In the genomic region with DNA sequence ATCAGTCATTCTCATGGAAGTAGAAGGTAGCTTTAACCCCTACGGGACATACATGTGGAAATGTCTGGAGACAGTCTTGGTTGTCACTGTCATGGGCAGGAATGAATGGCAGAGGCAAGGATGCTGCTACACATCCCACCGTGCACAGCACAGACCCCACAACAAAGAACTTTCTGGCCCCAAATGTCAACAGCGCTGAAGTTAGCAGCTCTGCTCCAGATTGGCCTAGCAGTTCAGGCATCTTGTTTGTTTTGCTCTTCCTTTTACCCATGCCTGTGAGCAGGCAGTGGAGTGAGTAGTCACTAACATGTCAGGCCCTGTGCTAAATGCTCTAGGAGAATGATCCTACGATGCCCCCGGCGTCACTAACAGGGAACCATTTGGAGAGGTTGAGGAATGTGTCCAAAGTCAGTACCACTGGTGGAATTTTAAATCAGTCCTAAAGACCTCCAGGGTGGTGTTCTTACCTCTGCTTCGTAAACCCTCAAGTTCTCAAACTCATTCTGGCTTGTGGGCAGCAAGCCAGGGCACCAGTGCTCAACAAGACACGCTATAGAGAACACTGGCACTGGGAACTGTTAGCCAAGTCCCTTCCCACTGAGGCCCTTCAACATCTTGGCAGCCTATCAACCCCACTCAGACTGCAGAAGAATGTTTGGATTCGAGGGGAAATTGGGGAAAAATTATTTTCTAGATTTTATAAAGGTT, we compare ENCODE assay signal across 1 cellular context.
TF ChIP-seq lines count a peak whose summit lies in the region.

No MANE protein-coding gene starts in this region.

TF ChIP-seq in IMR-90, 13 proteins besides CTCF, POLR2A, EP300 and RAD21:
- no peak for TF ChIP-seq CEBPB (IDR thresholded peaks at IDR 0.05; ENCODE audit: low read depth, low read length)
- TF ChIP-seq MAZ (IDR thresholded peaks at IDR 0.05; ENCODE audit: borderline replicate concordance, low read depth, low read length) = no peak
- TF ChIP-seq FOS (IDR thresholded peaks at IDR 0.05; ENCODE audit: low read depth, low read length) = no peak
- TF ChIP-seq ELK1 (IDR thresholded peaks at IDR 0.05; ENCODE audit: borderline replicate concordance, low read depth, low read length) = no peak
- TF ChIP-seq, protein P1, sequence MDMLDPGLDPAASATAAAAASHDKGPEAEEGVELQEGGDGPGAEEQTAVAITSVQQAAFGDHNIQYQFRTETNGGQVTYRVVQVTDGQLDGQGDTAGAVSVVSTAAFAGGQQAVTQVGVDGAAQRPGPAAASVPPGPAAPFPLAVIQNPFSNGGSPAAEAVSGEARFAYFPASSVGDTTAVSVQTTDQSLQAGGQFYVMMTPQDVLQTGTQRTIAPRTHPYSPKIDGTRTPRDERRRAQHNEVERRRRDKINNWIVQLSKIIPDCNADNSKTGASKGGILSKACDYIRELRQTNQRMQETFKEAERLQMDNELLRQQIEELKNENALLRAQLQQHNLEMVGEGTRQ (IDR thresholded peaks at IDR 0.05; ENCODE audit: low read depth, low read length) = no peak
- no peak for TF ChIP-seq RFX5 (IDR thresholded peaks at IDR 0.05; ENCODE audit: low read depth, low read length)
- TF ChIP-seq SMC3 (IDR thresholded peaks at IDR 0.05; ENCODE audit: low read depth, low read length) = no peak
- TF ChIP-seq BHLHE40 (IDR thresholded peaks at IDR 0.05; ENCODE audit: low read depth, low read length) = no peak
- TF ChIP-seq CHD1 (IDR thresholded peaks at IDR 0.05; ENCODE audit: low read depth, low read length) = no peak
- no peak for TF ChIP-seq MAFK (IDR thresholded peaks at IDR 0.05; ENCODE audit: low read depth, low read length)
- no peak for TF ChIP-seq NFE2L2 (IDR thresholded peaks at IDR 0.05; ENCODE audit: low read depth, low read length)
- no peak for TF ChIP-seq MXI1 (IDR thresholded peaks at IDR 0.05; ENCODE audit: borderline replicate concordance, low read depth, low read length)
- no peak for TF ChIP-seq RCOR1 (IDR thresholded peaks at IDR 0.05; ENCODE audit: insufficient replicate concordance, low read length)
